ENCODE assay signal across 19 cellular contexts in the genomic region with DNA sequence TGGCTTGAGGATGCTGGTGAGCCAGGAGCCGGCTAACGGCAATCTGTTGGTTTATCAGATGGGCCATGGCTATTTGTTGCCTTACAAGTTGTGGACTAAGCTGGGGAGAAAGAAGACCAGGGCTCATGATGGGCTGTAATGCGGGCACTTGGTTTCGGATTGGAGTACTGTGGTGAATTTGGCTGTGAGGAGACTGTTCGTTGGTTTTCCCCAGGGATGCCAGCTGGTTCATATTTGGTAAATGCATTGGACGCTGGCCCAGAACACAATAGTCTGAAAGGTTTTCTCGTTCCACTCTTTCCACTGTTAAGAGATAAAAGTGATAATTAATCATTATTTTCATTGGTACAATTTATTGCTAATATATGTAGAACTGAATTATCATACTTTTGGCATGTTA.
"Had no signal": no experiment of that assay in that cellular context is flagged by ENCODE, and none has a peak within 500 bp of the region (broad histone marks: within the 10 kb centered on the region; RNA-seq: fewer than 3 reads in every experiment).

No MANE protein-coding gene starts in this region.

- H3K27ac ChIP-seq: gastroesophageal sphincter, neutrophil, psoas muscle, skin epidermis had no signal

- DNase-seq: cortex of kidney; effector CD8-positive, alpha-beta T cell; foreskin fibroblast; glutamatergic neuron; islet precursor cell; mammary epithelial cell; naive thymus-derived CD8-positive, alpha-beta T cell; psoas muscle; retina; stimulated activated CD4-positive, alpha-beta T cell treated with anti-CD3 and anti-CD28 coated beads, Interleukin-2, amount 100 ng/mL, for 24 hours; stimulated activated naive CD4-positive, alpha-beta T cell; trophoblast cell had no signal

- H3K9me3 ChIP-seq: gastroesophageal sphincter, neutrophil, psoas muscle had no signal

- H3K4me1 ChIP-seq: gastroesophageal sphincter, psoas muscle had no signal

- H3K36me3 ChIP-seq: neutrophil had no signal

- H3K27me3 ChIP-seq: dorsolateral prefrontal cortex, gastroesophageal sphincter, neutrophil had no signal

- ATAC-seq: esophagus mucosa; gastroesophageal sphincter; left lobe of liver; naive thymus-derived CD8-positive, alpha-beta T cell; psoas muscle; sciatic nerve had no signal

- H3K4me3 ChIP-seq: dorsolateral prefrontal cortex, gastroesophageal sphincter, psoas muscle, skin epidermis had no signal
